ENCODE assay signal across 1 cellular context in the genomic region with DNA sequence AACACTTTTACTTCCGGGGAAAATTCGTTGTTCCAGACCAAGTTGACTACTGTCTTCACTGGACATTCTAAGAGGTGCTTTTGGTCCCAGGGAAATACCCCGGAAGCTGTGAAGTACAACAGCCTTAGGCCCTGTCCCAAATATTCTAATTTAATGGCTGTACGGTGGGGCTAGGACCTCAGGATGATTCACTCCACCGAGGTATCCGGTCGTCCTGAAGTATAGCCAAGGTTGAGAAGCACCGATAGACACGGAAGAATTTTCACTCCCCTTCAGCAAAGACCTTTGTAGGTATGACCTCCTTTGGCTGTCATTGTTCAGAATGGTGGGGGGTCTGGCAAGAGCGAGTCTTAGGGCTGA.
TF ChIP-seq lines count a peak whose summit lies in the region.

No MANE protein-coding gene starts in this region.

TF ChIP-seq in H1, 55 proteins besides CTCF, POLR2A, EP300 and RAD21:
- TF ChIP-seq SUZ12 (IDR thresholded peaks at IDR 0.05; ENCODE audit: low read length) (no peak), SP4 (IDR thresholded peaks at IDR 0.05; ENCODE audit: low read length) (no peak), CHD1 (IDR thresholded peaks at IDR 0.05; ENCODE audit: low read depth, low read length) (no peak), KDM5A (IDR thresholded peaks at IDR 0.05; ENCODE audit: low read length) (no peak)
